8 cellular contexts compared by ENCODE assay signal in genomic region chr1:245874942-245875580, GRCh38.
DNase-seq lines count a peak whose midpoint lies in the region; ATAC-seq and TF ChIP-seq lines count a peak whose summit lies in the region.

No MANE protein-coding gene starts in this region.

- H3K27ac Mint-ChIP-seq in T-cell: no peak overlapping the region
- H3K27ac Mint-ChIP-seq in Caco-2 (ENCODE audit: unreplicated experiment): no peak overlapping the region

- H3K27me3 Mint-ChIP-seq in T-cell (no peaks in the 10 kb centered on the region), Caco-2 (ENCODE audit: insufficient read depth, unreplicated experiment) (no peaks in the 10 kb centered on the region)

- ATAC-seq in lung (ENCODE audit: insufficient read depth, low FRiP score) (peak; percentile 22), GM21529 (IDR thresholded peaks at IDR 0.05; ENCODE audit: unreplicated experiment) (no peak), T-cell (replicated peaks in 1 of 4) (no peak)

- H3K36me3 Mint-ChIP-seq in T-cell (peaks cover 41% of the 10 kb centered on the region), Caco-2 (ENCODE audit: insufficient read depth, unreplicated experiment) (no peaks in the 10 kb centered on the region)

- DNase-seq in AG08396 (ENCODE audit: low spot score) (peak; percentile 76), NCI-H2029 treated with DMSO at 0.1 percent for 48 hours (lab: John Stamatoyannopoulos, UW) (peak; percentile 68), cerebellum (ENCODE audit: low spot score) (peak; percentile 29), lung (ENCODE audit: low spot score) (peak; percentile 78), T-cell (no peak), Caco-2 (no peak)
- DNase-seq in stimulated activated naive CD4-positive, alpha-beta T cell treated with Interleukin-2 at 50 U/mL for 16 hours (lab: John Stamatoyannopoulos, UW): no peak

- H3K4me1 Mint-ChIP-seq in T-cell: peaks cover 0 to 2% (median 0%) of the 10 kb centered on the region in 3 donors
- peaks cover 4% of the 10 kb centered on the region for H3K4me1 Mint-ChIP-seq in Caco-2 (ENCODE audit: low read depth, unreplicated experiment)

- H3K9me3 Mint-ChIP-seq in T-cell (no peaks in the 10 kb centered on the region), Caco-2 (ENCODE audit: unreplicated experiment) (no peaks in the 10 kb centered on the region)

- H3K36me3 ChIP-seq in lung (ENCODE audit: control insufficient read depth in 2 of 2, insufficient read depth in 2 of 2, low read length in 2 of 2): no peaks in the 10 kb centered on the region
- no peaks in the 10 kb centered on the region for H3K36me3 ChIP-seq in Caco-2 (ENCODE audit: control insufficient read depth, insufficient read depth, low read length)

- H3K4me3 Mint-ChIP-seq in T-cell (no peak overlapping the region), Caco-2 (ENCODE audit: unreplicated experiment) (no peak overlapping the region)

- H3K27ac ChIP-seq in lung (ENCODE audit: low read depth in 1 of 2, low read length in 1 of 2): peak overlapping the region; percentile 64 to 77

- H3K4me1 ChIP-seq in lung (ENCODE audit: control insufficient read depth in 2 of 2, insufficient read depth in 2 of 2, low read length in 2 of 2): peaks cover 10 to 20% of the 10 kb centered on the region in 2 donors
- H3K4me1 ChIP-seq in Caco-2: peaks cover 15% of the 10 kb centered on the region

- intact Hi-C loops in Caco-2 (cut with micrococcal nuclease; ENCODE audit: unreplicated experiment): no loop called here

- no TSS peak for BruUV-seq in Caco-2 (replicated peaks; lab: Mats Ljungman, UMichigan)

- H3K9me3 ChIP-seq in lung (ENCODE audit: control insufficient read depth in 2 of 2, insufficient read depth in 1 of 2, low read length in 1 of 2): no peaks in the 10 kb centered on the region
- no peaks in the 10 kb centered on the region for H3K9me3 ChIP-seq in Caco-2

- H3K27me3 ChIP-seq in lung (ENCODE audit: control insufficient read depth, insufficient read depth) (no peaks in the 10 kb centered on the region), Caco-2 (replicated peaks; ENCODE audit: control insufficient read depth, insufficient read depth, low read length) (no peaks in the 10 kb centered on the region)

- CTCF ChIA-PET in T-cell (lab: Charles Lee): no interaction called here
- CTCF ChIA-PET in Caco-2 (lab: Charles Lee): no interaction called here

- H3K4me3 ChIP-seq in lung (no peak overlapping the region), Caco-2 (ENCODE audit: low read depth, low read length) (no peak overlapping the region)

- POLR2A ChIA-PET in T-cell (lab: Charles Lee) (no interaction called here), Caco-2 (lab: Charles Lee) (no interaction called here)

- WGBS in lung, 2 donors: 34 to 40% methylated on average over 12 of the region's 12 CpGs

- TF ChIP-seq CTCF in lung (IDR thresholded peaks at IDR 0.05; ENCODE audit: control extremely low read depth, extremely low read depth) (no peak), Caco-2 (IDR thresholded peaks at IDR 0.05; ENCODE audit: insufficient read depth in 1 of 2, low read depth in 1 of 2, low read length in 1 of 2, severe bottlenecking in 1 of 2, unreplicated experiment in 1 of 2) (no peak)

Comparison
In these comparisons a context has a peak if more than half of its experiments do, and no peak if none do; other contexts are left out.
1. DNase-seq: peak in AG08396 (single experiment), NCI-H2029 treated with DMSO at 0.1 percent for 48 hours (single experiment), cerebellum (single experiment) and lung (single experiment); none in T-cell (0 of 34), stimulated activated naive CD4-positive, alpha-beta T cell treated with Interleukin-2 at 50 U/mL for 16 hours (single experiment) and Caco-2 (0 of 2).